ENCODE assay signal across 1 cellular context in the genomic region with DNA sequence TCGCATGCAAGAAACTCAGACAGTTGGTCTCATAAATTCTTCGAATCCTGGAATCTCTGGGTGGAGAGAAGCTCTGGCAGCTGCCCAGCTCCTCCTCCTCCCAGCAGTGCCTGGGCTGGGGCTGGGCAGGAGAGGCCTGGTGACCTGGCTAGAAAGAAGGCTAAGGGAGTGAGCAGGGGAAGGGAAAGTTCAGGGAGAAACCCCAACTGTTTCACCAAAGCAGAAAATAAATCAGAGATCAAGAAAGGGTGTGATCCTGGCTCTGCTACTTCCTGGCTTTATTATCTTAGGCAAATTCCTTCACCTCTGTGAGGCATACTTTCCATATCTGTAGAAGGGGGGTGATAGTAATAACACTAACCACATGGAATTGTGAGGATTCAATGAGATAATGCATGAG.
TF ChIP-seq lines count a peak whose summit lies in the region.

No MANE protein-coding gene starts in this region.

TF ChIP-seq in SK-N-SH, 30 proteins besides CTCF, POLR2A, EP300 and RAD21 (continued from another document):
- TF ChIP-seq, protein P1, sequence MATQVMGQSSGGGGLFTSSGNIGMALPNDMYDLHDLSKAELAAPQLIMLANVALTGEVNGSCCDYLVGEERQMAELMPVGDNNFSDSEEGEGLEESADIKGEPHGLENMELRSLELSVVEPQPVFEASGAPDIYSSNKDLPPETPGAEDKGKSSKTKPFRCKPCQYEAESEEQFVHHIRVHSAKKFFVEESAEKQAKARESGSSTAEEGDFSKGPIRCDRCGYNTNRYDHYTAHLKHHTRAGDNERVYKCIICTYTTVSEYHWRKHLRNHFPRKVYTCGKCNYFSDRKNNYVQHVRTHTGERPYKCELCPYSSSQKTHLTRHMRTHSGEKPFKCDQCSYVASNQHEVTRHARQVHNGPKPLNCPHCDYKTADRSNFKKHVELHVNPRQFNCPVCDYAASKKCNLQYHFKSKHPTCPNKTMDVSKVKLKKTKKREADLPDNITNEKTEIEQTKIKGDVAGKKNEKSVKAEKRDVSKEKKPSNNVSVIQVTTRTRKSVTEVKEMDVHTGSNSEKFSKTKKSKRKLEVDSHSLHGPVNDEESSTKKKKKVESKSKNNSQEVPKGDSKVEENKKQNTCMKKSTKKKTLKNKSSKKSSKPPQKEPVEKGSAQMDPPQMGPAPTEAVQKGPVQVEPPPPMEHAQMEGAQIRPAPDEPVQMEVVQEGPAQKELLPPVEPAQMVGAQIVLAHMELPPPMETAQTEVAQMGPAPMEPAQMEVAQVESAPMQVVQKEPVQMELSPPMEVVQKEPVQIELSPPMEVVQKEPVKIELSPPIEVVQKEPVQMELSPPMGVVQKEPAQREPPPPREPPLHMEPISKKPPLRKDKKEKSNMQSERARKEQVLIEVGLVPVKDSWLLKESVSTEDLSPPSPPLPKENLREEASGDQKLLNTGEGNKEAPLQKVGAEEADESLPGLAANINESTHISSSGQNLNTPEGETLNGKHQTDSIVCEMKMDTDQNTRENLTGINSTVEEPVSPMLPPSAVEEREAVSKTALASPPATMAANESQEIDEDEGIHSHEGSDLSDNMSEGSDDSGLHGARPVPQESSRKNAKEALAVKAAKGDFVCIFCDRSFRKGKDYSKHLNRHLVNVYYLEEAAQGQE (IDR thresholded peaks at IDR 0.05; ENCODE audit: low read depth, low read length): no peak
- no peak; the same call in 1 of the 2 replicates for TF ChIP-seq JUND (IDR thresholded peaks at IDR 0.05)
- TF ChIP-seq, protein P2, sequence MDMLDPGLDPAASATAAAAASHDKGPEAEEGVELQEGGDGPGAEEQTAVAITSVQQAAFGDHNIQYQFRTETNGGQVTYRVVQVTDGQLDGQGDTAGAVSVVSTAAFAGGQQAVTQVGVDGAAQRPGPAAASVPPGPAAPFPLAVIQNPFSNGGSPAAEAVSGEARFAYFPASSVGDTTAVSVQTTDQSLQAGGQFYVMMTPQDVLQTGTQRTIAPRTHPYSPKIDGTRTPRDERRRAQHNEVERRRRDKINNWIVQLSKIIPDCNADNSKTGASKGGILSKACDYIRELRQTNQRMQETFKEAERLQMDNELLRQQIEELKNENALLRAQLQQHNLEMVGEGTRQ (IDR thresholded peaks at IDR 0.05; ENCODE audit: borderline replicate concordance, low read depth, low read length): no peak
- no peak for TF ChIP-seq FOXM1 (IDR thresholded peaks at IDR 0.05; ENCODE audit: low read depth)
- no peak for TF ChIP-seq MXI1 (IDR thresholded peaks at IDR 0.05; ENCODE audit: low read depth, low read length)
- TF ChIP-seq RCOR1 (IDR thresholded peaks at IDR 0.05; ENCODE audit: low read length): no peak
- TF ChIP-seq GATA2 (CRISPR knock-in tag; IDR thresholded peaks at IDR 0.05): no peak
- TF ChIP-seq SMC3 (IDR thresholded peaks at IDR 0.05; ENCODE audit: low read depth, low read length): no peak
- TF ChIP-seq TAF1 (IDR thresholded peaks at IDR 0.05; ENCODE audit: borderline replicate concordance, low read depth, low read length): no peak
- no peak for TF ChIP-seq EZH2phosphoT487 (IDR thresholded peaks at IDR 0.05; ENCODE audit: borderline replicate concordance, low read depth)
- TF ChIP-seq, protein P3, sequence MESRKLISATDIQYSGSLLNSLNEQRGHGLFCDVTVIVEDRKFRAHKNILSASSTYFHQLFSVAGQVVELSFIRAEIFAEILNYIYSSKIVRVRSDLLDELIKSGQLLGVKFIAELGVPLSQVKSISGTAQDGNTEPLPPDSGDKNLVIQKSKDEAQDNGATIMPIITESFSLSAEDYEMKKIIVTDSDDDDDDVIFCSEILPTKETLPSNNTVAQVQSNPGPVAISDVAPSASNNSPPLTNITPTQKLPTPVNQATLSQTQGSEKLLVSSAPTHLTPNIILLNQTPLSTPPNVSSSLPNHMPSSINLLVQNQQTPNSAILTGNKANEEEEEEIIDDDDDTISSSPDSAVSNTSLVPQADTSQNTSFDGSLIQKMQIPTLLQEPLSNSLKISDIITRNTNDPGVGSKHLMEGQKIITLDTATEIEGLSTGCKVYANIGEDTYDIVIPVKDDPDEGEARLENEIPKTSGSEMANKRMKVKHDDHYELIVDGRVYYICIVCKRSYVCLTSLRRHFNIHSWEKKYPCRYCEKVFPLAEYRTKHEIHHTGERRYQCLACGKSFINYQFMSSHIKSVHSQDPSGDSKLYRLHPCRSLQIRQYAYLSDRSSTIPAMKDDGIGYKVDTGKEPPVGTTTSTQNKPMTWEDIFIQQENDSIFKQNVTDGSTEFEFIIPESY (IDR thresholded peaks at IDR 0.05; ENCODE audit: borderline replicate concordance, low read depth): no peak
- no peak for TF ChIP-seq YY1 (IDR thresholded peaks at IDR 0.05; ENCODE audit: low read depth)
- peak; percentile 68 for TF ChIP-seq TCF12 (IDR thresholded peaks at IDR 0.05)
- TF ChIP-seq, protein P4, sequence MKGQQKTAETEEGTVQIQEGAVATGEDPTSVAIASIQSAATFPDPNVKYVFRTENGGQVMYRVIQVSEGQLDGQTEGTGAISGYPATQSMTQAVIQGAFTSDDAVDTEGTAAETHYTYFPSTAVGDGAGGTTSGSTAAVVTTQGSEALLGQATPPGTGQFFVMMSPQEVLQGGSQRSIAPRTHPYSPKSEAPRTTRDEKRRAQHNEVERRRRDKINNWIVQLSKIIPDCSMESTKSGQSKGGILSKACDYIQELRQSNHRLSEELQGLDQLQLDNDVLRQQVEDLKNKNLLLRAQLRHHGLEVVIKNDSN (IDR thresholded peaks at IDR 0.05; ENCODE audit: borderline replicate concordance, low read depth): no peak
- TF ChIP-seq, protein P5, sequence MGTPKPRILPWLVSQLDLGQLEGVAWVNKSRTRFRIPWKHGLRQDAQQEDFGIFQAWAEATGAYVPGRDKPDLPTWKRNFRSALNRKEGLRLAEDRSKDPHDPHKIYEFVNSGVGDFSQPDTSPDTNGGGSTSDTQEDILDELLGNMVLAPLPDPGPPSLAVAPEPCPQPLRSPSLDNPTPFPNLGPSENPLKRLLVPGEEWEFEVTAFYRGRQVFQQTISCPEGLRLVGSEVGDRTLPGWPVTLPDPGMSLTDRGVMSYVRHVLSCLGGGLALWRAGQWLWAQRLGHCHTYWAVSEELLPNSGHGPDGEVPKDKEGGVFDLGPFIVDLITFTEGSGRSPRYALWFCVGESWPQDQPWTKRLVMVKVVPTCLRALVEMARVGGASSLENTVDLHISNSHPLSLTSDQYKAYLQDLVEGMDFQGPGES (IDR thresholded peaks at IDR 0.05; ENCODE audit: low read depth, low read length): no peak
- peak; percentile 43; the same call in 1 of the 2 replicates for TF ChIP-seq ELF1 (IDR thresholded peaks at IDR 0.05)
- no peak for TF ChIP-seq SIN3A (IDR thresholded peaks at IDR 0.05; ENCODE audit: borderline replicate concordance, low read depth, low read length)
TF ChIP-seq in SK-N-SH: peak in this region for 6.
